ENCODE assay signal across 8 cellular contexts in the genomic region with DNA sequence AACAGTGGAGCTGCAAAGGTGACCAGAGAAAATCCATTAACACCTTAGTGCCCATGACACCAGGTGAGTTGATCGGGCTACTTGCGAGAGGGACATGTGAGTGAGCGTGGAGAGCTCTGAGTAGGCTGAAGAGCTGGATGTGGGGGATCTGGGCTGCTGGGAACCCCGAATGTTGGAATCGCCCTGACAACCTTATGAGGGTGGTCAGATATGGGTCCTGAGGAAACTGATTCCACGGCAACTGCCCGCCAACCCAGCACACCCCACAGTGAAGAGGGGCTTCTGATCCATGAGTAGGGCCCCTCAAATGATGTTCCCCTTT. TPM values are rescaled to one million over a fixed set of nuclear protein-coding genes. Genes with fewer than 3 reads are reported as not detected.
A peak's percentile ranks its signal among the peaks of the same experiment; 100 is the strongest.
DNase-seq lines count a peak whose midpoint lies in the region; ATAC-seq, FAIRE-seq and TF ChIP-seq lines count a peak whose summit lies in the region.

No MANE protein-coding gene starts in this region.

- DNase-seq in A673 (ENCODE audit: low spot score) (no peak), bronchial epithelial cell (ENCODE audit: low read depth) (no peak), midbrain (lab: John Stamatoyannopoulos, UW) (peak; percentile 63), glomerular visceral epithelial cell (ENCODE audit: extremely low spot score) (no peak)
- no peak for DNase-seq in stimulated activated naive CD4-positive, alpha-beta T cell (lab: John Stamatoyannopoulos, UW)

- peaks cover 32% of the 10 kb centered on the region for H3K4me1 ChIP-seq in A673 (ENCODE audit: insufficient read depth, low read length, poor library complexity, severe bottlenecking)

- no TSS peak for BruUV-seq in A673 (replicated peaks; lab: Mats Ljungman, UMichigan)

- CTCF ChIA-PET in A673 (lab: Charles Lee): interaction anchor here (0.6 kb wide), 1 partner anchor 13 kb away, joined by 3 read pairs; no protein-coding TSS in a partner anchor

- POLR2A ChIA-PET in A673 (lab: Charles Lee; ENCODE audit: low non-redundant PET): interaction anchor here (0.6 to 0.7 kb wide), 5 partner anchors 8 to 1932 kb away, joined by 3 to 9 read pairs (median 8); no protein-coding TSS in a partner anchor

- intact Hi-C loops in A673 (cut with micrococcal nuclease; ENCODE audit: unreplicated experiment): no loop called here

- H3K27ac ChIP-seq in A673 (ENCODE audit: low read depth, low read length, poor library complexity, severe bottlenecking): peak overlapping the region; percentile 90

- no peak for TF ChIP-seq CTCF in A673 (conservative IDR thresholded peaks at IDR 0.05; ENCODE audit: low read depth, low read length)
- no peak for TF ChIP-seq CTCF in bronchial epithelial cell (IDR thresholded peaks at IDR 0.05; ENCODE audit: insufficient read depth, low read length, severe bottlenecking)

- H3K27me3 ChIP-seq in A673 (replicated peaks; ENCODE audit: insufficient read depth, low read depth, low read length, poor library complexity) (no peaks in the 10 kb centered on the region), bronchial epithelial cell (ENCODE audit: control insufficient read depth, insufficient read depth, low read length) (no peaks in the 10 kb centered on the region)

- FAIRE-seq in bronchial epithelial cell (lab: Jason Lieb, UNC): no peak

- H3K4me3 ChIP-seq in A673 (ENCODE audit: low read depth, low read length, poor library complexity, severe bottlenecking) (peak overlapping the region; percentile 72), bronchial epithelial cell (ENCODE audit: low read depth, low read length) (peak overlapping the region; percentile 77)

- peak; percentile 3 for ATAC-seq in HG03460 (IDR thresholded peaks at IDR 0.05; ENCODE audit: unreplicated experiment)
- no peak for ATAC-seq in HG02938 (IDR thresholded peaks at IDR 0.05; ENCODE audit: unreplicated experiment)
- ATAC-seq in GM21717 (IDR thresholded peaks at IDR 0.05; ENCODE audit: unreplicated experiment): no peak

- H3K36me3 ChIP-seq in A673 (ENCODE audit: insufficient read depth, low read length, poor library complexity, severe bottlenecking): no peaks in the 10 kb centered on the region
- peaks cover 2% of the 10 kb centered on the region for H3K36me3 ChIP-seq in bronchial epithelial cell (ENCODE audit: control insufficient read depth, insufficient read depth, low read length)

- no peaks in the 10 kb centered on the region for H3K9me3 ChIP-seq in A673 (ENCODE audit: low read depth, low read length, poor library complexity, severe bottlenecking)

RNA-seq across cellular contexts. Expression of gene QSOX1, which starts 0.7 kb away (rescaled TPM):
- total RNA-seq in A673 (2021): 69.0 and 69.7 TPM in 2 replicates
- total RNA-seq in bronchial epithelial cell: 134 and 196 TPM in 2 replicates
